Comparison of ENCODE assay signal across 8 cellular contexts in the genomic region with DNA sequence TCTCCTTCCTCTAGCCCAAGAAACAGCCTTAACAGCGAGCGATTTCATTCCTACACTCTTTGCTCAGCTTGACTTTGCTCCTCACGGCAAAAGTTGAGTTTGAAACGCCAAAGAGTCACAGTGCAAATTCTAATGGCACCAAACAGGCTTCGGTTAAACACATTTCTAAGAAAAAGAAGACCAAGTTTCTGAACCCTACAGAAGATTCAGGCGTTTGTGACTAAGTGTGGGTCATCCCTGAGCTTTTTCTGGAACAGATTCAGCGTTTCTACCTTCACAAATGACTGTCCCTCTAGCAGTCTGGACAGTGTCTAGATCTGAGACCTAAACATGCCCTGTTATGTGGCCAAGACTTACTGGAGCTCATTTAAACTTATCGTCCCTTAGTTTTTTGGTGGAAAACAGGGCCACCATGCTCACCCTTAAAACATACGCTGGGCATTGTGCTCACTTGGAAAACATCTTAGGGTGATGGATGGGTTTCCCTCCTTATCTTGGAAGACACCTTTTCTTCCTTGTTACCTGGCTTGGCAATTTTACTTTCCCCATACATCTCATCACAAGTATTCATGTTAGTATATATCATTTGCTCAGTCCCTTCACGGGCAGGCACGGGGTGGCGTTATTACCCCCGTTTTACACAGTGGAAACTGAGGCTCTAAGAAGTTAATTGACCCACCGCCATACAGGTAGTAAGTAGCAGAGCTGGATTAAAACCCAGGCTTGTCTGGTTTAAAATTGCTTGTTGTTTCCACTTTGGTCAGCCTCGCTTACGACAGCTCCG. TPM values are rescaled to one million over a fixed set of nuclear protein-coding genes. Genes with fewer than 3 reads are reported as not detected.
DNase-seq lines count a peak whose midpoint lies in the region; ATAC-seq and TF ChIP-seq lines count a peak whose summit lies in the region.

No MANE protein-coding gene starts in this region.

- peak overlapping the region; percentile 0 for H2BK120ac ChIP-seq in trophoblast cell (ENCODE audit: insufficient read depth, low read length, poor library complexity)

- H3K14ac ChIP-seq in trophoblast cell (ENCODE audit: low read length) = peak overlapping the region; percentile 87

- H3K4me2 ChIP-seq in trophoblast cell (ENCODE audit: low read length) = peak overlapping the region; percentile 83

- peak overlapping the region; percentile 85 for H4K91ac ChIP-seq in trophoblast cell (ENCODE audit: low read depth, low read length)

- H4K8ac ChIP-seq in trophoblast cell (ENCODE audit: low read depth, low read length) = peak overlapping the region; percentile 34

- H3K36me3 ChIP-seq in trophoblast cell (ENCODE audit: control insufficient read depth in 1 of 2, insufficient read depth in 2 of 2, low read length in 2 of 2) = peaks cover 3% of the 10 kb centered on the region in 2 experiments

- H3K9me3 ChIP-seq in trophoblast cell (ENCODE audit: insufficient read depth, low read depth, low read length) = no peaks in the 10 kb centered on the region

- H2BK12ac ChIP-seq in trophoblast cell (ENCODE audit: low read length) = no peak overlapping the region

- ATAC-seq in GM21447 (IDR thresholded peaks at IDR 0.05; ENCODE audit: unreplicated experiment) (peak; percentile 4), GM18505 (IDR thresholded peaks at IDR 0.05; ENCODE audit: unreplicated experiment) (no peak), HG03520 (IDR thresholded peaks at IDR 0.05; ENCODE audit: unreplicated experiment) (no peak), HG02970 (IDR thresholded peaks at IDR 0.05; ENCODE audit: low FRiP score, unreplicated experiment) (no peak)

- peak overlapping the region; percentile 75 for H2AK5ac ChIP-seq in trophoblast cell (ENCODE audit: low read length)

- H2BK5ac ChIP-seq in trophoblast cell (ENCODE audit: low read depth, low read length, poor library complexity) = no peak overlapping the region

- peaks cover 20% of the 10 kb centered on the region for H3K79me1 ChIP-seq in trophoblast cell (ENCODE audit: low read length)

- no peak for TF ChIP-seq POLR2A in GM18505 (IDR thresholded peaks at IDR 0.05; ENCODE audit: borderline replicate concordance, extremely low read depth, insufficient read depth, insufficient read length)

- no peak overlapping the region for H3K27ac ChIP-seq in trophoblast cell (ENCODE audit: low read depth, low read length)

- H4K12ac ChIP-seq in trophoblast cell (ENCODE audit: low read depth, low read length) = no peak overlapping the region

- H3K4ac ChIP-seq in trophoblast cell (ENCODE audit: low read depth, low read length) = peak overlapping the region; percentile 89

- DNase-seq in SW480 (ENCODE audit: low spot score) = peak; percentile 9
- DNase-seq in fibroblast of peridontal ligament (ENCODE audit: extremely low read depth) = peak; percentile 36
- DNase-seq in trophoblast cell = peak in 1 of 2 donors; percentile 25
- DNase-seq in DMS153 (lab: John Stamatoyannopoulos, UW) = no peak

- H2AFZ ChIP-seq in trophoblast cell (ENCODE audit: insufficient read depth, low read length, poor library complexity) = peak overlapping the region; percentile 65

- peaks cover 25 to 31% of the 10 kb centered on the region in 2 experiments for H3K4me1 ChIP-seq in trophoblast cell (ENCODE audit: control insufficient read depth in 1 of 2, insufficient read depth in 2 of 2, low read length in 2 of 2)

- no CpG with 5 or more reads among the region's 17 CpGs for WGBS in trophoblast cell (ENCODE audit: extremely low coverage, insufficient coverage, insufficient read length)

- peak overlapping the region; percentile 87 for H3K9ac ChIP-seq in trophoblast cell (ENCODE audit: low read length)

- H3K18ac ChIP-seq in trophoblast cell (ENCODE audit: low read length) = peak overlapping the region; percentile 75

- no peaks in the 10 kb centered on the region for H3K27me3 ChIP-seq in trophoblast cell (ENCODE audit: insufficient read depth, low read length)

- H3K79me2 ChIP-seq in trophoblast cell (ENCODE audit: control insufficient read depth, insufficient read depth, low read length, poor library complexity) = peaks cover 25% of the 10 kb centered on the region

- no peak overlapping the region for H3K23ac ChIP-seq in trophoblast cell (ENCODE audit: low read length)

- H3K4me3 ChIP-seq in trophoblast cell (ENCODE audit: low read depth, low read length) = peak overlapping the region; percentile 85

RNA-seq across cellular contexts. Expression of gene C1orf198, which starts 1.0 kb away (rescaled TPM):
- 56.8 and 57.0 TPM in 2 replicates for polyA plus RNA-seq in trophoblast cell (2013)
